1 cellular context compared by ENCODE assay signal in the genomic region with DNA sequence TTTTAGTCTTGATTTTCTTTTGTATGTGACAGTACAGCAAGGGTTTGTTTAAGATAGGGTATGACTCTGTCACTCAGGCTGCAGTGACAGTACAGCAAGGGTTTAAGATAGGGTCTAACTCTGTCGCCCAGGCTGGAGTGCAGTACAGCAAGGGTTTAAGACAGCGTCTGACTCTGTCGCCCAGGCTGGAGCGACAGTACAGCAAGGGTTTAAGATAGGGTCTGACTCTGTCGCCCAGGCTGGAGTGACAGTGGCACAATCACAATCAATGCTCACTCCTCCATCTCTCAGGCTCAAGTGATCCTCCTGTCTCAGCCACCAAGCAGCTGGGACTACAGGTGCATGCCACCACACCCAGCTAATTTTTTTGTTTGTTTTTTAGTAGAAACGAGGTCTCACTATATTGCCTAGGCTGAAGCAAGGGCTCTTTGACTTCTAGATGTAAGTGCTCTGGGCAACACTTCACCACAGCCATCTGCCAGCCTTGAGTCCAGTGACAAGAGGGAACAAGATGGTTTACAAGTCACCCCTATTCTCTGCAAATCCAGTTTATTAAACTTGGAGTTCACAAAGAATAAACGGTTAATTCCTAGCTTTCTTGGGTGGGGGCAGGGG.
TF ChIP-seq lines count a peak whose summit lies in the region.

No MANE protein-coding gene starts in this region.

TF ChIP-seq in IMR-90, 13 proteins besides CTCF, POLR2A, EP300 and RAD21:
- no peak for TF ChIP-seq BHLHE40 (IDR thresholded peaks at IDR 0.05; ENCODE audit: low read depth, low read length)
- no peak for TF ChIP-seq SMC3 (IDR thresholded peaks at IDR 0.05; ENCODE audit: low read depth, low read length)
- TF ChIP-seq, protein P1, sequence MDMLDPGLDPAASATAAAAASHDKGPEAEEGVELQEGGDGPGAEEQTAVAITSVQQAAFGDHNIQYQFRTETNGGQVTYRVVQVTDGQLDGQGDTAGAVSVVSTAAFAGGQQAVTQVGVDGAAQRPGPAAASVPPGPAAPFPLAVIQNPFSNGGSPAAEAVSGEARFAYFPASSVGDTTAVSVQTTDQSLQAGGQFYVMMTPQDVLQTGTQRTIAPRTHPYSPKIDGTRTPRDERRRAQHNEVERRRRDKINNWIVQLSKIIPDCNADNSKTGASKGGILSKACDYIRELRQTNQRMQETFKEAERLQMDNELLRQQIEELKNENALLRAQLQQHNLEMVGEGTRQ (IDR thresholded peaks at IDR 0.05; ENCODE audit: low read depth, low read length) = no peak
- no peak for TF ChIP-seq NFE2L2 (IDR thresholded peaks at IDR 0.05; ENCODE audit: low read depth, low read length)
- no peak for TF ChIP-seq MAZ (IDR thresholded peaks at IDR 0.05; ENCODE audit: borderline replicate concordance, low read depth, low read length)
- TF ChIP-seq RCOR1 (IDR thresholded peaks at IDR 0.05; ENCODE audit: insufficient replicate concordance, low read length) = no peak
- no peak for TF ChIP-seq MAFK (IDR thresholded peaks at IDR 0.05; ENCODE audit: low read depth, low read length)
